Comparison of ENCODE assay signal across 8 cellular contexts in the genomic region with DNA sequence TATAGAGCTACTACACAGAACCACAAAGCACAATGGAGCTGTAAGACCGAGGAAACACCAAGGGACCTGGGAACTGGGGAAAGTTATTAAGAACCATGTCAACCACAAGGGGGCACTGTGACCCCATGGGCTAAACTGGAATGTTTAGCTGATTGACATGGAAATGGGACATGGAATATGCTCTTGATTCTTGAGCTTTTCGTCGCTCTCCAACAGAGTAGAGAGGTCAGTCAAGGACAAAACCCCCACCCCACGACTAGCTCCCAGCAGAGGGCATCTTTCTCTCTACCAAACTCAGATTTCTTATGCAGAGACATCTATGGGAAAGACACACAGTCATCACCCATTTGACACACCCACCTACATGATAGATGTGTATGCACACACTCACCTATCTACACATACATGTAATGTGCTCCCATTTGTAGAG. TPM values are rescaled to one million over a fixed set of nuclear protein-coding genes. Genes with fewer than 3 reads are reported as not detected.
DNase-seq lines count a peak whose midpoint lies in the region; ATAC-seq and TF ChIP-seq lines count a peak whose summit lies in the region.

No MANE protein-coding gene starts in this region.

- peak; percentile 48 for ATAC-seq in GM19351 (IDR thresholded peaks at IDR 0.05; ENCODE audit: unreplicated experiment)
- ATAC-seq in HG02642 (IDR thresholded peaks at IDR 0.05; ENCODE audit: poor library complexity, unreplicated experiment) = no peak

- H3K27ac ChIP-seq in A673 (ENCODE audit: low read depth, low read length, poor library complexity, severe bottlenecking) (no peak overlapping the region), left ventricle myocardium inferior (replicated peaks) (peak overlapping the region; percentile 51)

- no peaks in the 10 kb centered on the region for H3K4me1 ChIP-seq in A673 (ENCODE audit: insufficient read depth, low read length, poor library complexity, severe bottlenecking)
- H3K4me1 ChIP-seq in left ventricle myocardium inferior = peaks cover 41% of the 10 kb centered on the region

- peak; percentile 93 for DNase-seq in A673 (ENCODE audit: low spot score)
- DNase-seq in NCI-H1930 (lab: John Stamatoyannopoulos, UW) = peak; percentile 59 to 75
- DNase-seq in T-helper 2 cell = peak; percentile 52 to 70 (median 64)
- DNase-seq in amygdala (lab: John Stamatoyannopoulos, UW) = peak; percentile 24 to 96 (median 75)
- DNase-seq in left ventricle myocardium inferior = peak; percentile 79
- DNase-seq in retina = peak; percentile 88

- H3K9me3 ChIP-seq in A673 (ENCODE audit: low read depth, low read length, poor library complexity, severe bottlenecking) = no peaks in the 10 kb centered on the region
- H3K9me3 ChIP-seq in left ventricle myocardium inferior (replicated peaks) = no peaks in the 10 kb centered on the region

- POLR2A ChIA-PET in A673 (lab: Charles Lee; ENCODE audit: low non-redundant PET) = interaction anchor here (0.6 to 0.8 kb wide), 4 partner anchors 11 to 148 kb away, joined by 3 to 4 read pairs (median 4); no protein-coding TSS in a partner anchor

- H3K27me3 ChIP-seq in A673 (replicated peaks; ENCODE audit: insufficient read depth, low read depth, low read length, poor library complexity) = no peaks in the 10 kb centered on the region
- no peaks in the 10 kb centered on the region for H3K27me3 ChIP-seq in left ventricle myocardium inferior (ENCODE audit: low read depth)

- intact Hi-C loops in A673 (cut with micrococcal nuclease; ENCODE audit: unreplicated experiment) = loop anchor here (1.0 to 10.0 kb wide), 4 partner anchors 26 to 180 kb away; no protein-coding TSS in a partner anchor
- intact Hi-C loops in left ventricle myocardium inferior (cut with micrococcal nuclease) = loop anchor here (2.0 kb wide), 1 partner anchor 26 kb away; no protein-coding TSS in a partner anchor

- CTCF ChIA-PET in A673 (lab: Charles Lee) = interaction anchor here (0.6 to 2.6 kb wide), 29 partner anchors 9 to 1186 kb away, joined by 3 to 55 read pairs (median 4); a partner anchor contains a TSS

- peak overlapping the region; percentile 8 for H3K4me3 ChIP-seq in A673 (ENCODE audit: low read depth, low read length, poor library complexity, severe bottlenecking)
- H3K4me3 ChIP-seq in left ventricle myocardium inferior = no peak overlapping the region

- H3K36me3 ChIP-seq in A673 (ENCODE audit: insufficient read depth, low read length, poor library complexity, severe bottlenecking) = no peaks in the 10 kb centered on the region
- peaks cover 38% of the 10 kb centered on the region for H3K36me3 ChIP-seq in left ventricle myocardium inferior

- no TSS peak for BruUV-seq in A673 (replicated peaks; lab: Mats Ljungman, UMichigan)

- TF ChIP-seq CTCF in A673 (conservative IDR thresholded peaks at IDR 0.05; ENCODE audit: low read depth, low read length) (peak; percentile 92), left ventricle myocardium inferior (IDR thresholded peaks at IDR 0.05; ENCODE audit: borderline replicate concordance) (peak; percentile 95)

RNA-seq across cellular contexts. Expression of a gene that starts 10.1 kb away (rescaled TPM):
- total RNA-seq in A673 (2021) (8.0 and 17.1 TPM in 2 replicates), left ventricle myocardium inferior (346 TPM)

RNA-seq across cellular contexts. Expression of a gene that starts 15.2 kb away (rescaled TPM):
- total RNA-seq in A673 (2021) (not detected in 2 replicates), left ventricle myocardium inferior (1.6 TPM)

RNA-seq across cellular contexts. Expression of a gene that starts 15.7 kb away (rescaled TPM):
- total RNA-seq in A673 (2021) = not detected in 2 replicates
- total RNA-seq in left ventricle myocardium inferior = not detected

RNA-seq across cellular contexts. Expression of a gene that starts 19.8 kb away (rescaled TPM):
- not detected in 2 replicates for total RNA-seq in A673 (2021)
- total RNA-seq in left ventricle myocardium inferior = not detected

RNA-seq across cellular contexts. Expression of a gene that starts 25.0 kb away (rescaled TPM):
- total RNA-seq in A673 (2021) (95.4 and 98.4 TPM in 2 replicates), left ventricle myocardium inferior (37.3 TPM)

Comparison
In these comparisons a context has a peak if more than half of its experiments do, and no peak if none do; other contexts are left out.
1. RNA of a gene that starts 10.1 kb away (total RNA-seq): 346 TPM in left ventricle myocardium inferior (single experiment); 8.0 to 17.1 TPM in A673; every median in the first group is over 10 times any median in the second.
2. Peak in every context shown above with its lines, with median percentiles within 50 percentile points of each other: DNase-seq.